Comparison of ENCODE assay signal across 1 cellular context in the genomic region with DNA sequence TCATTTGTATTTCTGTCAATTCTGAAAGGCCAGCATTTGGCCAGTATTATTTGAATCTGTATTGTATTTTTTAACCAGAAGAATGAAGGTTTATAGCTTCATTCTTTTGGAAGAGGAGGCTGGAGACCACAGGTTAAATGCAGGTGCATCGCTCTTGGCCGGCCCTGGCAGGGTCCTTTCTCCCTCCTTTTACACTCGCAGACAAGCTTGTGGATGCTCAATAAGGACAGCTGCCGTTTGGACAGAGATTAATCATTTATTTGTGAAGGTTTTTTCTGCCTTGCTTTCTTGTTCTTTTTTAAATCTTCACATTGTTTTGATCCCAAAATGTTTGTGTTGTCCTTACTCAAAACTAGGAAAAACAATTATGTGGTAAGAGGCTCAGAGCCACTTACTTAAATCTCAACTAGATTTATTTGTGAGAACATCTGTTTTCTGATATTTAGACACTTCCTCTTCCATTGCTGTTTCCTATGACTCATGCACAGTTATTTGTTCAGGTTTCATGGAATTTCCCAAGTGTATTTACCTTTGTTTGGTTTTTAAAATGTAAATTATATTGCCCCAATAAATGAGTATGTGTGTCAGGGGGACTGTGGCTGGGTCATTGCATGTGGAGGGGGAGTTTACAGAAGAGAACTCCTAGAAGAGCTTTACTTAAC.
A peak's percentile ranks its signal among the peaks of the same experiment; 100 is the strongest.
TF ChIP-seq lines count a peak whose summit lies in the region.

No MANE protein-coding gene starts in this region.

TF ChIP-seq in HepG2, 621 proteins besides CTCF, POLR2A, EP300 and RAD21 (continued from another document and continues in another):
- TF ChIP-seq, protein P1, sequence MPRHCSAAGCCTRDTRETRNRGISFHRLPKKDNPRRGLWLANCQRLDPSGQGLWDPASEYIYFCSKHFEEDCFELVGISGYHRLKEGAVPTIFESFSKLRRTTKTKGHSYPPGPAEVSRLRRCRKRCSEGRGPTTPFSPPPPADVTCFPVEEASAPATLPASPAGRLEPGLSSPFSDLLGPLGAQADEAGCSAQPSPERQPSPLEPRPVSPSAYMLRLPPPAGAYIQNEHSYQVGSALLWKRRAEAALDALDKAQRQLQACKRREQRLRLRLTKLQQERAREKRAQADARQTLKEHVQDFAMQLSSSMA (CRISPR knock-in tag; IDR thresholded peaks at IDR 0.05) = no peak
- TF ChIP-seq ZNF788 (CRISPR knock-in tag; IDR thresholded peaks at IDR 0.05; ENCODE audit: borderline replicate concordance) (no peak), NKX3-1 (CRISPR knock-in tag; IDR thresholded peaks at IDR 0.05) (no peak), ZNF30 (CRISPR knock-in tag; IDR thresholded peaks at IDR 0.05) (no peak), ZFY (CRISPR knock-in tag; IDR thresholded peaks at IDR 0.05) (no peak), JARID2 (CRISPR knock-in tag; IDR thresholded peaks at IDR 0.05; ENCODE audit: insufficient replicate concordance) (no peak), ZNF296 (CRISPR knock-in tag; conservative IDR thresholded peaks at IDR 0.05) (no peak), PRPF4 (IDR thresholded peaks at IDR 0.05; ENCODE audit: low read depth, low read length, poor library complexity, severe bottlenecking) (no peak), RBM22 (optimal IDR thresholded peaks at IDR 0.05; ENCODE audit: low read length) (no peak), ZSCAN22 (CRISPR knock-in tag; IDR thresholded peaks at IDR 0.05) (no peak), ZNF570 (CRISPR knock-in tag; IDR thresholded peaks at IDR 0.05; ENCODE audit: borderline replicate concordance) (no peak), ZNF746 (CRISPR knock-in tag; IDR thresholded peaks at IDR 0.05) (no peak), ZNF558 (CRISPR knock-in tag; IDR thresholded peaks at IDR 0.05; ENCODE audit: borderline replicate concordance) (no peak), ZNF530 (CRISPR knock-in tag; IDR thresholded peaks at IDR 0.05; ENCODE audit: low read depth) (no peak), SRSF4 (IDR thresholded peaks at IDR 0.05; ENCODE audit: low read depth, low read length, poor library complexity, severe bottlenecking) (no peak), KDM5A (IDR thresholded peaks at IDR 0.05; ENCODE audit: borderline replicate concordance, low read length) (no peak), ATF7 (IDR thresholded peaks at IDR 0.05) (no peak), ATF7 (CRISPR knock-in tag; IDR thresholded peaks at IDR 0.05) (no peak), KAT7 (CRISPR knock-in tag; IDR thresholded peaks at IDR 0.05; ENCODE audit: borderline replicate concordance) (no peak), RBAK (CRISPR knock-in tag; IDR thresholded peaks at IDR 0.05) (no peak), HIVEP1 (CRISPR knock-in tag; IDR thresholded peaks at IDR 0.05) (no peak), ZBTB20 (CRISPR knock-in tag; IDR thresholded peaks at IDR 0.05; ENCODE audit: borderline replicate concordance, low read depth) (no peak), ZEB1 (IDR thresholded peaks at IDR 0.05; ENCODE audit: insufficient replicate concordance, low read depth) (no peak), FOSL2 (CRISPR knock-in tag; IDR thresholded peaks at IDR 0.05) (peak; percentile 71), SNRNP70 (IDR thresholded peaks at IDR 0.05; ENCODE audit: low read depth, low read length) (no peak)
- TF ChIP-seq, protein P2, sequence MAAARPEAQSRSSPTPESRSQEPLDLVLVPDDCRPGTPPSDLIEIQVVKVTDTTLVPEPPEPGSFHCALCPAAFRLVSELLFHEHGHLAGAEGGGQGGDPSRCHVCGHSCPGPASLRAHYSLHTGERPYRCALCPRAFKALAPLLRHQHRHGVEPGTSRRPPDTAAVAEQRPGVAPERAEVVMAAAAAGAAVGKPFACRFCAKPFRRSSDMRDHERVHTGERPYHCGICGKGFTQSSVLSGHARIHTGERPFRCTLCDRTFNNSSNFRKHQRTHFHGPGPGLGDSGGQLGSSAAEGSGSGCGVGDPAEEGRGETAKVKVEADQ (CRISPR knock-in tag; IDR thresholded peaks at IDR 0.05; ENCODE audit: borderline replicate concordance) = no peak
- TF ChIP-seq, protein P3, sequence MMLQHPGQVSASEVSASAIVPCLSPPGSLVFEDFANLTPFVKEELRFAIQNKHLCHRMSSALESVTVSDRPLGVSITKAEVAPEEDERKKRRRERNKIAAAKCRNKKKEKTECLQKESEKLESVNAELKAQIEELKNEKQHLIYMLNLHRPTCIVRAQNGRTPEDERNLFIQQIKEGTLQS (CRISPR knock-in tag; IDR thresholded peaks at IDR 0.05) = no peak
- TF ChIP-seq, protein P4, sequence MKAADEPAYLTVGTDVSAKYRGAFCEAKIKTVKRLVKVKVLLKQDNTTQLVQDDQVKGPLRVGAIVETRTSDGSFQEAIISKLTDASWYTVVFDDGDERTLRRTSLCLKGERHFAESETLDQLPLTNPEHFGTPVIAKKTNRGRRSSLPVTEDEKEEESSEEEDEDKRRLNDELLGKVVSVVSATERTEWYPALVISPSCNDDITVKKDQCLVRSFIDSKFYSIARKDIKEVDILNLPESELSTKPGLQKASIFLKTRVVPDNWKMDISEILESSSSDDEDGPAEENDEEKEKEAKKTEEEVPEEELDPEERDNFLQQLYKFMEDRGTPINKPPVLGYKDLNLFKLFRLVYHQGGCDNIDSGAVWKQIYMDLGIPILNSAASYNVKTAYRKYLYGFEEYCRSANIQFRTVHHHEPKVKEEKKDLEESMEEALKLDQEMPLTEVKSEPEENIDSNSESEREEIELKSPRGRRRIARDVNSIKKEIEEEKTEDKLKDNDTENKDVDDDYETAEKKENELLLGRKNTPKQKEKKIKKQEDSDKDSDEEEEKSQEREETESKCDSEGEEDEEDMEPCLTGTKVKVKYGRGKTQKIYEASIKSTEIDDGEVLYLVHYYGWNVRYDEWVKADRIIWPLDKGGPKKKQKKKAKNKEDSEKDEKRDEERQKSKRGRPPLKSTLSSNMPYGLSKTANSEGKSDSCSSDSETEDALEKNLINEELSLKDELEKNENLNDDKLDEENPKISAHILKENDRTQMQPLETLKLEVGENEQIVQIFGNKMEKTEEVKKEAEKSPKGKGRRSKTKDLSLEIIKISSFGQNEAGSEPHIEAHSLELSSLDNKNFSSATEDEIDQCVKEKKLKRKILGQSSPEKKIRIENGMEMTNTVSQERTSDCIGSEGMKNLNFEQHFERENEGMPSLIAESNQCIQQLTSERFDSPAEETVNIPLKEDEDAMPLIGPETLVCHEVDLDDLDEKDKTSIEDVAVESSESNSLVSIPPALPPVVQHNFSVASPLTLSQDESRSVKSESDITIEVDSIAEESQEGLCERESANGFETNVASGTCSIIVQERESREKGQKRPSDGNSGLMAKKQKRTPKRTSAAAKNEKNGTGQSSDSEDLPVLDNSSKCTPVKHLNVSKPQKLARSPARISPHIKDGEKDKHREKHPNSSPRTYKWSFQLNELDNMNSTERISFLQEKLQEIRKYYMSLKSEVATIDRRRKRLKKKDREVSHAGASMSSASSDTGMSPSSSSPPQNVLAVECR (CRISPR knock-in tag; IDR thresholded peaks at IDR 0.05; ENCODE audit: borderline replicate concordance) = no peak
- TF ChIP-seq, protein P5, sequence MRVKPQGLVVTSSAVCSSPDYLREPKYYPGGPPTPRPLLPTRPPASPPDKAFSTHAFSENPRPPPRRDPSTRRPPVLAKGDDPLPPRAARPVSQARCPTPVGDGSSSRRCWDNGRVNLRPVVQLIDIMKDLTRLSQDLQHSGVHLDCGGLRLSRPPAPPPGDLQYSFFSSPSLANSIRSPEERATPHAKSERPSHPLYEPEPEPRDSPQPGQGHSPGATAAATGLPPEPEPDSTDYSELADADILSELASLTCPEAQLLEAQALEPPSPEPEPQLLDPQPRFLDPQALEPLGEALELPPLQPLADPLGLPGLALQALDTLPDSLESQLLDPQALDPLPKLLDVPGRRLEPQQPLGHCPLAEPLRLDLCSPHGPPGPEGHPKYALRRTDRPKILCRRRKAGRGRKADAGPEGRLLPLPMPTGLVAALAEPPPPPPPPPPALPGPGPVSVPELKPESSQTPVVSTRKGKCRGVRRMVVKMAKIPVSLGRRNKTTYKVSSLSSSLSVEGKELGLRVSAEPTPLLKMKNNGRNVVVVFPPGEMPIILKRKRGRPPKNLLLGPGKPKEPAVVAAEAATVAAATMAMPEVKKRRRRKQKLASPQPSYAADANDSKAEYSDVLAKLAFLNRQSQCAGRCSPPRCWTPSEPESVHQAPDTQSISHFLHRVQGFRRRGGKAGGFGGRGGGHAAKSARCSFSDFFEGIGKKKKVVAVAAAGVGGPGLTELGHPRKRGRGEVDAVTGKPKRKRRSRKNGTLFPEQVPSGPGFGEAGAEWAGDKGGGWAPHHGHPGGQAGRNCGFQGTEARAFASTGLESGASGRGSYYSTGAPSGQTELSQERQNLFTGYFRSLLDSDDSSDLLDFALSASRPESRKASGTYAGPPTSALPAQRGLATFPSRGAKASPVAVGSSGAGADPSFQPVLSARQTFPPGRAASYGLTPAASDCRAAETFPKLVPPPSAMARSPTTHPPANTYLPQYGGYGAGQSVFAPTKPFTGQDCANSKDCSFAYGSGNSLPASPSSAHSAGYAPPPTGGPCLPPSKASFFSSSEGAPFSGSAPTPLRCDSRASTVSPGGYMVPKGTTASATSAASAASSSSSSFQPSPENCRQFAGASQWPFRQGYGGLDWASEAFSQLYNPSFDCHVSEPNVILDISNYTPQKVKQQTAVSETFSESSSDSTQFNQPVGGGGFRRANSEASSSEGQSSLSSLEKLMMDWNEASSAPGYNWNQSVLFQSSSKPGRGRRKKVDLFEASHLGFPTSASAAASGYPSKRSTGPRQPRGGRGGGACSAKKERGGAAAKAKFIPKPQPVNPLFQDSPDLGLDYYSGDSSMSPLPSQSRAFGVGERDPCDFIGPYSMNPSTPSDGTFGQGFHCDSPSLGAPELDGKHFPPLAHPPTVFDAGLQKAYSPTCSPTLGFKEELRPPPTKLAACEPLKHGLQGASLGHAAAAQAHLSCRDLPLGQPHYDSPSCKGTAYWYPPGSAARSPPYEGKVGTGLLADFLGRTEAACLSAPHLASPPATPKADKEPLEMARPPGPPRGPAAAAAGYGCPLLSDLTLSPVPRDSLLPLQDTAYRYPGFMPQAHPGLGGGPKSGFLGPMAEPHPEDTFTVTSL (CRISPR knock-in tag; IDR thresholded peaks at IDR 0.05; ENCODE audit: borderline replicate concordance) = peak; percentile 76; the same call in 1 of the 2 replicates
- TF ChIP-seq, protein P6, sequence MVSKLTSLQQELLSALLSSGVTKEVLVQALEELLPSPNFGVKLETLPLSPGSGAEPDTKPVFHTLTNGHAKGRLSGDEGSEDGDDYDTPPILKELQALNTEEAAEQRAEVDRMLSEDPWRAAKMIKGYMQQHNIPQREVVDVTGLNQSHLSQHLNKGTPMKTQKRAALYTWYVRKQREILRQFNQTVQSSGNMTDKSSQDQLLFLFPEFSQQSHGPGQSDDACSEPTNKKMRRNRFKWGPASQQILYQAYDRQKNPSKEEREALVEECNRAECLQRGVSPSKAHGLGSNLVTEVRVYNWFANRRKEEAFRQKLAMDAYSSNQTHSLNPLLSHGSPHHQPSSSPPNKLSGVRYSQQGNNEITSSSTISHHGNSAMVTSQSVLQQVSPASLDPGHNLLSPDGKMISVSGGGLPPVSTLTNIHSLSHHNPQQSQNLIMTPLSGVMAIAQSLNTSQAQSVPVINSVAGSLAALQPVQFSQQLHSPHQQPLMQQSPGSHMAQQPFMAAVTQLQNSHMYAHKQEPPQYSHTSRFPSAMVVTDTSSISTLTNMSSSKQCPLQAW (CRISPR knock-in tag; IDR thresholded peaks at IDR 0.05) = no peak
- TF ChIP-seq, protein P7, sequence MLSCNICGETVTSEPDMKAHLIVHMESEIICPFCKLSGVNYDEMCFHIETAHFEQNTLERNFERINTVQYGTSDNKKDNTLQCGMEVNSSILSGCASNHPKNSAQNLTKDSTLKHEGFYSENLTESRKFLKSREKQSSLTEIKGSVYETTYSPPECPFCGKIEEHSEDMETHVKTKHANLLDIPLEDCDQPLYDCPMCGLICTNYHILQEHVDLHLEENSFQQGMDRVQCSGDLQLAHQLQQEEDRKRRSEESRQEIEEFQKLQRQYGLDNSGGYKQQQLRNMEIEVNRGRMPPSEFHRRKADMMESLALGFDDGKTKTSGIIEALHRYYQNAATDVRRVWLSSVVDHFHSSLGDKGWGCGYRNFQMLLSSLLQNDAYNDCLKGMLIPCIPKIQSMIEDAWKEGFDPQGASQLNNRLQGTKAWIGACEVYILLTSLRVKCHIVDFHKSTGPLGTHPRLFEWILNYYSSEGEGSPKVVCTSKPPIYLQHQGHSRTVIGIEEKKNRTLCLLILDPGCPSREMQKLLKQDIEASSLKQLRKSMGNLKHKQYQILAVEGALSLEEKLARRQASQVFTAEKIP (CRISPR knock-in tag; IDR thresholded peaks at IDR 0.05; ENCODE audit: borderline replicate concordance) = no peak
- TF ChIP-seq, protein P8, sequence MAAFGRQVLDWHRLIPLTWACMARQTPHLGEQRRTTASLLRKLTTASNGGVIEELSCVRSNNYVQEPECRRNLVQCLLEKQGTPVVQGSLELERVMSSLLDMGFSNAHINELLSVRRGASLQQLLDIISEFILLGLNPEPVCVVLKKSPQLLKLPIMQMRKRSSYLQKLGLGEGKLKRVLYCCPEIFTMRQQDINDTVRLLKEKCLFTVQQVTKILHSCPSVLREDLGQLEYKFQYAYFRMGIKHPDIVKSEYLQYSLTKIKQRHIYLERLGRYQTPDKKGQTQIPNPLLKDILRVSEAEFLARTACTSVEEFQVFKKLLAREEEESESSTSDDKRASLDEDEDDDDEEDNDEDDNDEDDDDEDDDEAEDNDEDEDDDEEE (CRISPR knock-in tag; IDR thresholded peaks at IDR 0.05) = no peak
- TF ChIP-seq, protein P9, sequence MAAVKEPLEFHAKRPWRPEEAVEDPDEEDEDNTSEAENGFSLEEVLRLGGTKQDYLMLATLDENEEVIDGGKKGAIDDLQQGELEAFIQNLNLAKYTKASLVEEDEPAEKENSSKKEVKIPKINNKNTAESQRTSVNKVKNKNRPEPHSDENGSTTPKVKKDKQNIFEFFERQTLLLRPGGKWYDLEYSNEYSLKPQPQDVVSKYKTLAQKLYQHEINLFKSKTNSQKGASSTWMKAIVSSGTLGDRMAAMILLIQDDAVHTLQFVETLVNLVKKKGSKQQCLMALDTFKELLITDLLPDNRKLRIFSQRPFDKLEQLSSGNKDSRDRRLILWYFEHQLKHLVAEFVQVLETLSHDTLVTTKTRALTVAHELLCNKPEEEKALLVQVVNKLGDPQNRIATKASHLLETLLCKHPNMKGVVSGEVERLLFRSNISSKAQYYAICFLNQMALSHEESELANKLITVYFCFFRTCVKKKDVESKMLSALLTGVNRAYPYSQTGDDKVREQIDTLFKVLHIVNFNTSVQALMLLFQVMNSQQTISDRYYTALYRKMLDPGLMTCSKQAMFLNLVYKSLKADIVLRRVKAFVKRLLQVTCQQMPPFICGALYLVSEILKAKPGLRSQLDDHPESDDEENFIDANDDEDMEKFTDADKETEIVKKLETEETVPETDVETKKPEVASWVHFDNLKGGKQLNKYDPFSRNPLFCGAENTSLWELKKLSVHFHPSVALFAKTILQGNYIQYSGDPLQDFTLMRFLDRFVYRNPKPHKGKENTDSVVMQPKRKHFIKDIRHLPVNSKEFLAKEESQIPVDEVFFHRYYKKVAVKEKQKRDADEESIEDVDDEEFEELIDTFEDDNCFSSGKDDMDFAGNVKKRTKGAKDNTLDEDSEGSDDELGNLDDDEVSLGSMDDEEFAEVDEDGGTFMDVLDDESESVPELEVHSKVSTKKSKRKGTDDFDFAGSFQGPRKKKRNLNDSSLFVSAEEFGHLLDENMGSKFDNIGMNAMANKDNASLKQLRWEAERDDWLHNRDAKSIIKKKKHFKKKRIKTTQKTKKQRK (IDR thresholded peaks at IDR 0.05; ENCODE audit: low read length) = no peak
